19 cellular contexts compared by ENCODE assay signal in the genomic region with DNA sequence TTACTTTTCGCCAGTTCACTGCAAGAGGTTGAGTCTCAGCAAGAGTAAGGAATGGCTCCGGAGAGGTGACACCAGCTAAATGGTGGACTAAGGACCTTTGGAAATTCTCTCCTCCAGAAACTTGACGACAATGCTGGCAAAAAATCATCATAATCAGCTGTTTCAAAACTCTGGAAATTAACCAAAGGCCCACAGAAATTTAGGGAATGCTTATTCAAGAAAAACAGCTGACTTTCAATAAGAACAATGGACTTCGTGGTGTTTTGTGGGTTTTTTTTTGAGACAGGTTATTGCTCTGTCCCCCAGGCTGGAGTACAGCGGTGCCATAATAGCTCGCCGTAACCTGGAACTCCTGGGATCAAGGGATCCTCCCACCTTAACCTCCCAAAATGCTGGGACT.
DNase-seq lines count a peak whose midpoint lies in the region; ATAC-seq and TF ChIP-seq lines count a peak whose summit lies in the region.
"Had no signal": no experiment of that assay in that cellular context is flagged by ENCODE, and none has a peak within 500 bp of the region (broad histone marks: within the 10 kb centered on the region; RNA-seq: fewer than 3 reads in every experiment).

No MANE protein-coding gene starts in this region.

- H3K9ac ChIP-seq in colonic mucosa (ENCODE audit: low read depth in 2 of 2, low read length in 2 of 2): no peak overlapping the region
- H3K9ac ChIP-seq: BLaER1 treated with 17β-estradiol and CSF1 and Interleukin-3, amounts not matched to agents 10 nM and 100 nM had no signal

- intact Hi-C loops in colonic mucosa (cut with DNase I): no loop called here

- H3K27ac ChIP-seq in coronary artery: no peak overlapping the region
- no peak overlapping the region for H3K27ac ChIP-seq in colonic mucosa
- H3K27ac ChIP-seq: 22Rv1; A549; BLaER1 treated with 17β-estradiol and CSF1 and Interleukin-3, amounts not matched to agents 10 nM and 100 nM; C4-2B had no signal

- no peak for ATAC-seq in activated CD8-positive, alpha-beta memory T cell treated with anti-CD3 and anti-CD28 coated beads, Interleukin-2, amount 10 ng/mL, durations not matched to agents 7 days and 5 days
- ATAC-seq: A549; CD8-positive, alpha-beta T cell had no signal

- TF ChIP-seq CTCF in coronary artery (IDR thresholded peaks at IDR 0.05) (no peak), colonic mucosa (IDR thresholded peaks at IDR 0.05) (no peak)

- no peaks in the 10 kb centered on the region for H3K4me1 Mint-ChIP-seq in activated CD8-positive, alpha-beta memory T cell treated with anti-CD3 and anti-CD28 coated beads, Interleukin-2, amount 10 ng/mL, durations not matched to agents 7 days and 5 days
- H3K4me1 Mint-ChIP-seq: B cell had no signal

- CTCF ChIA-PET in activated CD8-positive, alpha-beta memory T cell treated with anti-CD3 and anti-CD28 coated beads, Interleukin-2, amount 10 ng/mL, durations not matched to agents 7 days and 5 days (lab: Charles Lee): interaction anchor here (1.2 kb wide), 1 partner anchor 16 kb away, joined by 4 read pairs; no protein-coding TSS in a partner anchor

- no peaks in the 10 kb centered on the region for H3K4me1 ChIP-seq in colonic mucosa
- H3K4me1 ChIP-seq: A549, Caco-2 had no signal

- peaks cover 10% of the 10 kb centered on the region for H3K9me3 Mint-ChIP-seq in activated CD8-positive, alpha-beta memory T cell treated with anti-CD3 and anti-CD28 coated beads, Interleukin-2, amount 10 ng/mL, durations not matched to agents 7 days and 5 days (ENCODE audit: low read depth)

- H3K36me3 Mint-ChIP-seq in activated CD8-positive, alpha-beta memory T cell treated with anti-CD3 and anti-CD28 coated beads, Interleukin-2, amount 10 ng/mL, durations not matched to agents 7 days and 5 days: peaks cover 9% of the 10 kb centered on the region
- H3K36me3 Mint-ChIP-seq: CD8-positive, alpha-beta T cell had no signal

- DNase-seq in activated CD8-positive, alpha-beta memory T cell treated with anti-CD3 and anti-CD28 coated beads, Interleukin-2, amount 50 U/mL, for 48 hours: peak; percentile 7
- DNase-seq in activated CD8-positive, alpha-beta memory T cell treated with anti-CD3 and anti-CD28 coated beads, Interleukin-2, amount 10 ng/mL, durations not matched to agents 7 days and 5 days: no peak
- DNase-seq in coronary artery (ENCODE audit: low spot score): peak; percentile 33
- DNase-seq in myocyte (ENCODE audit: low read depth): peak; percentile 17
- DNase-seq in colonic mucosa: no peak
- no peak for DNase-seq in NCI-H526 (lab: John Stamatoyannopoulos, UW)
- no peak for DNase-seq in stimulated activated CD4-positive, alpha-beta T cell treated with anti-CD3 and anti-CD28 coated beads, Interleukin-4, amount 100 ng/mL, for 1 hour
- DNase-seq: AML-193; Caco-2; Calu3; CD4-positive, alpha-beta T cell; CD8-positive, alpha-beta T cell; DMS79 treated with DMSO at 0.1 percent for 48 hours; GF-D8 had no signal

- no peaks in the 10 kb centered on the region for H3K36me3 ChIP-seq in colonic mucosa
- H3K36me3 ChIP-seq: BLaER1 treated with 17β-estradiol and CSF1 and Interleukin-3, amounts not matched to agents 10 nM and 100 nM had no signal

- no peaks in the 10 kb centered on the region for H3K27me3 ChIP-seq in colonic mucosa
- H3K27me3 ChIP-seq: BLaER1 treated with 17β-estradiol and CSF1 and Interleukin-3, amounts not matched to agents 10 nM and 100 nM had no signal

- no peak overlapping the region for H3K4me3 Mint-ChIP-seq in activated CD8-positive, alpha-beta memory T cell treated with anti-CD3 and anti-CD28 coated beads, Interleukin-2, amount 10 ng/mL, durations not matched to agents 7 days and 5 days
- H3K4me3 Mint-ChIP-seq: B cell; CD4-positive, alpha-beta T cell; CD8-positive, alpha-beta T cell had no signal

- H3K27ac Mint-ChIP-seq in activated CD8-positive, alpha-beta memory T cell treated with anti-CD3 and anti-CD28 coated beads, Interleukin-2, amount 10 ng/mL, durations not matched to agents 7 days and 5 days: no peak overlapping the region
- H3K27ac Mint-ChIP-seq: B cell; CD4-positive, alpha-beta T cell; CD8-positive, alpha-beta T cell had no signal

- peaks cover 3% of the 10 kb centered on the region for H3K9me3 ChIP-seq in colonic mucosa

- H3K4me3 ChIP-seq in coronary artery (no peak overlapping the region), colonic mucosa (no peak overlapping the region)
- H3K4me3 ChIP-seq: A549; BLaER1 treated with 17β-estradiol and CSF1 and Interleukin-3, amounts not matched to agents 10 nM and 100 nM had no signal

- H3K27me3 Mint-ChIP-seq in activated CD8-positive, alpha-beta memory T cell treated with anti-CD3 and anti-CD28 coated beads, Interleukin-2, amount 10 ng/mL, durations not matched to agents 7 days and 5 days: peaks cover 26% of the 10 kb centered on the region

Comparison
In these comparisons a context has a peak if more than half of its experiments do, and no peak if none do; other contexts are left out.
1. DNase-seq: peak in activated CD8-positive, alpha-beta memory T cell treated with anti-CD3 and anti-CD28 coated beads, Interleukin-2, amount 50 U/mL, for 48 hours (single experiment), coronary artery (single experiment) and myocyte (single experiment); none in activated CD8-positive, alpha-beta memory T cell treated with anti-CD3 and anti-CD28 coated beads, Interleukin-2, amount 10 ng/mL, durations not matched to agents 7 days and 5 days (single experiment), colonic mucosa (single experiment), NCI-H526 (0 of 2) and stimulated activated CD4-positive, alpha-beta T cell treated with anti-CD3 and anti-CD28 coated beads, Interleukin-4, amount 100 ng/mL, for 1 hour (single experiment).